Comparison of ENCODE assay signal across 28 cellular contexts in genomic region chr2:15718103-15718943, GRCh38.
"Had no signal": no experiment of that assay in that cellular context is flagged by ENCODE, and none has a peak within 500 bp of the region (broad histone marks: within the 10 kb centered on the region; RNA-seq: fewer than 3 reads in every experiment).

No MANE protein-coding gene starts in this region.

- H3K4me3 Mint-ChIP-seq: activated naive CD4-positive, alpha-beta T cell treated with anti-CD3 and anti-CD28 coated beads for 36 hours; activated naive CD8-positive, alpha-beta T cell treated with anti-CD3 and anti-CD28 coated beads for 36 hours; activated T-cell treated with anti-CD3 and anti-CD28 coated beads, Interleukin-2, amount 50 U/mL, for 72 hours; natural killer cell; stimulated activated naive CD8-positive, alpha-beta T cell treated with anti-CD3 and anti-CD28 coated beads, Interleukin-15, Interleukin-2, amounts not matched to agents 100 ng/mL and 50 ng/mL, for 24 hours; T-cell had no signal

- H3K9me3 ChIP-seq: adrenal gland, body of pancreas, esophagus squamous epithelium, heart right ventricle, left lung, pancreas, right atrium auricular region, SJSA1, tibial artery, upper lobe of right lung had no signal

- H3K27ac Mint-ChIP-seq: activated naive CD4-positive, alpha-beta T cell treated with anti-CD3 and anti-CD28 coated beads for 36 hours; activated naive CD8-positive, alpha-beta T cell treated with anti-CD3 and anti-CD28 coated beads for 36 hours; activated T-cell treated with anti-CD3 and anti-CD28 coated beads, Interleukin-2, amount 50 U/mL, for 72 hours; natural killer cell; stimulated activated naive CD8-positive, alpha-beta T cell treated with anti-CD3 and anti-CD28 coated beads, Interleukin-15, Interleukin-2, amounts not matched to agents 100 ng/mL and 50 ng/mL, for 24 hours; T-cell had no signal

- H3K27ac ChIP-seq: adrenal gland, body of pancreas, epithelial cell of prostate, esophagus squamous epithelium, heart right ventricle, left lung, pancreas, right atrium auricular region, SJSA1, tibial artery, upper lobe of right lung had no signal

- H3K27me3 ChIP-seq: adrenal gland, body of pancreas, esophagus squamous epithelium, heart right ventricle, left lung, pancreas, right atrium auricular region, SJSA1, tibial artery, upper lobe of right lung had no signal

- H3K9me3 Mint-ChIP-seq: activated naive CD4-positive, alpha-beta T cell treated with anti-CD3 and anti-CD28 coated beads for 36 hours; activated naive CD8-positive, alpha-beta T cell treated with anti-CD3 and anti-CD28 coated beads for 36 hours; activated T-cell treated with anti-CD3 and anti-CD28 coated beads, Interleukin-2, amount 50 U/mL, for 72 hours; natural killer cell; stimulated activated naive CD8-positive, alpha-beta T cell treated with anti-CD3 and anti-CD28 coated beads, Interleukin-15, Interleukin-2, amounts not matched to agents 100 ng/mL and 50 ng/mL, for 24 hours; T-cell had no signal

- H3K27me3 Mint-ChIP-seq: activated naive CD8-positive, alpha-beta T cell treated with anti-CD3 and anti-CD28 coated beads for 36 hours; stimulated activated naive CD8-positive, alpha-beta T cell treated with anti-CD3 and anti-CD28 coated beads, Interleukin-15, Interleukin-2, amounts not matched to agents 100 ng/mL and 50 ng/mL, for 24 hours; T-cell had no signal

- H3K4me3 ChIP-seq: adrenal gland, body of pancreas, esophagus squamous epithelium, heart right ventricle, left lung, pancreas, right atrium auricular region, SJSA1, tibial artery, upper lobe of right lung had no signal

- DNase-seq: activated CD4-positive, alpha-beta T cell treated with anti-CD3 and anti-CD28 coated beads for 4 hours; activated CD4-positive, alpha-beta T cell treated with anti-CD3 and anti-CD28 coated beads, Interleukin-2, amount 50 U/mL, for 4 hours; activated CD4-positive, CD25-positive, alpha-beta regulatory T cell; activated naive CD4-positive, alpha-beta T cell treated with anti-CD3 and anti-CD28 coated beads for 36 hours; activated naive CD8-positive, alpha-beta T cell treated with anti-CD3 and anti-CD28 coated beads for 36 hours; activated T-cell treated with anti-CD3 and anti-CD28 coated beads for 4 hours; activated T-cell treated with anti-CD3 and anti-CD28 coated beads, Interleukin-2, amount 50 U/mL, for 72 hours; aorta; body of pancreas; effector CD8-positive, alpha-beta T cell; esophagus squamous epithelium; foreskin melanocyte; heart right ventricle; left lung; midbrain; natural killer cell; nucleus accumbens; pancreas; stimulated activated CD4-positive, alpha-beta T cell treated with anti-CD3 and anti-CD28 coated beads, Interleukin-15, amount 100 ng/mL, for 24 hours; substantia nigra; T-cell; upper lobe of right lung had no signal

- H3K36me3 ChIP-seq: adrenal gland, esophagus squamous epithelium, heart right ventricle, left lung, pancreas, right atrium auricular region, SJSA1, tibial artery, upper lobe of right lung had no signal

- H3K4me1 ChIP-seq: adrenal gland, body of pancreas, esophagus squamous epithelium, heart right ventricle, left lung, pancreas, right atrium auricular region, SJSA1, tibial artery, upper lobe of right lung had no signal

- H3K4me1 Mint-ChIP-seq: activated naive CD8-positive, alpha-beta T cell treated with anti-CD3 and anti-CD28 coated beads for 36 hours; natural killer cell; T-cell had no signal

- ATAC-seq: activated T-cell treated with anti-CD3 and anti-CD28 coated beads, Interleukin-2, amount 50 U/mL, for 72 hours; body of pancreas; heart right ventricle; left lung; natural killer cell; pancreas; T-cell; upper lobe of right lung had no signal
